ENCODE assay signal across 7 cellular contexts in the genomic region with DNA sequence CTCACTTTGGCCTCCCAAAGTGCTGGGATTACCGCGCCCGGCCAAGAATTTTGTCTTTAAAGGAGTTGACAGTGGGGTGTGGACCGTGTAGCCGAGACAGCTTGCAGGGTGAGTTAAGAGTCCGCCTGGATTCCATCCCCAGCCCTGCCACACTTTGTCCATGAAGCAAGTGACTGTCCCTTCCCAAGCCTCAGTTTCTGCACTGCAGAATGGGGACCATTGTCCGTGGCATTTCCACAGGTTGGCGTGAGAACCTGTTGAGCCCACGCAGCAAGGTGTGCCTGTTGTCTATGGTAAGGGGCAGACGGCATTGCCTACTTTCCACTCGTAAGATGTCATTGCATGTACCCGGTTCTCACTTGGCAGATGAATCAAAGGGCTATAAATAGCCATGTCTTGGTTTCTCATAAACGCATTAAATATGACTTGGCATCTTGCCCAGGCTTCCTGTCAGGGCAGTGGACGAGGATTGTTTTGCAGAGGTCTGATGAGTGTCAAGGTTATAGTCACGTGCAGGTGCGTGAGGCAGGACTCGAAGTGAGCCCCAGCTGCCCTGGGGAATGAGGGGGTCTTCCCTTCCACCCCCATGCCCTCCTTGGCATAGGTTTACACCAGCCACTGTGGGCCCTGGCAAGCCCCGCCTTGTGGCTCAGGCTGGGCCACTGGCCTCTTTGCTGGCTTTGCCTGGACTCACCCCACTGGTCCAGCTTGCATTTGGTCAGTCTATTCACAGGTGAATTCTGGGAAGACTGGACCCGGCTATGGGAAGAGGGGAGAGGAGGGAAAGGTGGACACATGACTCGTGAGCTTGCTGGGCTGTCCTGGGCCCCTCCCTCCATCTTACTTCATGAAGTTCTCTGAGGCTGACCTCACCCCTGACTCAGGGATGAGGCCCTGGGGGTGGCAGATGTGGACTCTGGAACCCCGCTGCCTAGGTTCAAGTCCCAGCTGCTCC. TPM values are rescaled to one million over a fixed set of nuclear protein-coding genes. Genes with fewer than 3 reads are reported as not detected.
A peak's percentile ranks its signal among the peaks of the same experiment; 100 is the strongest.
DNase-seq lines count a peak whose midpoint lies in the region; ATAC-seq and TF ChIP-seq lines count a peak whose summit lies in the region.

No MANE protein-coding gene starts in this region.

- H3K36me3 Mint-ChIP-seq in WTC11, result peaks cover 6% of the 10 kb centered on the region; the same call in 1 of the 2 replicates

- no peak overlapping the region for H3K4me3 Mint-ChIP-seq in WTC11

- ATAC-seq in GM18870 (IDR thresholded peaks at IDR 0.05; ENCODE audit: unreplicated experiment) (peak; percentile 63), WTC11 (no peak)

- peak overlapping the region in 20 of 21 experiments; percentile 16 to 94 (median 76) for H3K27ac ChIP-seq in skin epidermis

- DNase-seq in HT1080 (ENCODE audit: low read depth), result peak; percentile 84
- DNase-seq in OCI-M1 (lab: John Stamatoyannopoulos, UW), result peak; percentile 88
- DNase-seq in activated T-cell treated with anti-CD3 and anti-CD28 coated beads, Interleukin-2, amount 50 U/mL, for 48 hours, result peak; percentile 78 to 79
- peak; percentile 52 to 80 for DNase-seq in foreskin fibroblast
- DNase-seq in WTC11 (ENCODE audit: low spot score), result no peak

- peaks cover 18% of the 10 kb centered on the region for H3K9me3 Mint-ChIP-seq in WTC11

- no peak overlapping the region for H3K27ac Mint-ChIP-seq in WTC11

- H3K4me1 Mint-ChIP-seq in WTC11, result peaks cover 14% of the 10 kb centered on the region

- H3K27me3 Mint-ChIP-seq in WTC11 (ENCODE audit: low read depth), result peaks cover 2% of the 10 kb centered on the region; the same call in 1 of the 2 replicates

- CTCF ChIA-PET in WTC11 (lab: Charles Lee), result interaction anchor here (0.7 kb wide), 1 partner anchor 11 kb away, joined by 3 read pairs; no protein-coding TSS in a partner anchor

- TF ChIP-seq CTCF in foreskin fibroblast (IDR thresholded peaks at IDR 0.05; ENCODE audit: low read depth, low read length) (no peak), WTC11 (IDR thresholded peaks at IDR 0.05) (no peak)

- H3K4me3 ChIP-seq in foreskin fibroblast (ENCODE audit: low read depth in 1 of 2, low read length in 2 of 2) (no peak overlapping the region), skin epidermis (no peak overlapping the region)

- POLR2A ChIA-PET in WTC11 (lab: Charles Lee), result no interaction called here

TF ChIP-seq in WTC11, 78 proteins besides CTCF, POLR2A, EP300 and RAD21:
- TF ChIP-seq GTF2I (CRISPR knock-in tag; conservative IDR thresholded peaks at IDR 0.05), result no peak
- TF ChIP-seq MYBL2 (CRISPR knock-in tag; IDR thresholded peaks at IDR 0.05), result no peak
- no peak for TF ChIP-seq ZNF671 (CRISPR knock-in tag; IDR thresholded peaks at IDR 0.05)
- TF ChIP-seq, protein P1, sequence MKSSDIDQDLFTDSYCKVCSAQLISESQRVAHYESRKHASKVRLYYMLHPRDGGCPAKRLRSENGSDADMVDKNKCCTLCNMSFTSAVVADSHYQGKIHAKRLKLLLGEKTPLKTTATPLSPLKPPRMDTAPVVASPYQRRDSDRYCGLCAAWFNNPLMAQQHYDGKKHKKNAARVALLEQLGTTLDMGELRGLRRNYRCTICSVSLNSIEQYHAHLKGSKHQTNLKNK (CRISPR knock-in tag; IDR thresholded peaks at IDR 0.05), result no peak
- TF ChIP-seq, protein P2, sequence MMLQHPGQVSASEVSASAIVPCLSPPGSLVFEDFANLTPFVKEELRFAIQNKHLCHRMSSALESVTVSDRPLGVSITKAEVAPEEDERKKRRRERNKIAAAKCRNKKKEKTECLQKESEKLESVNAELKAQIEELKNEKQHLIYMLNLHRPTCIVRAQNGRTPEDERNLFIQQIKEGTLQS (CRISPR knock-in tag; conservative IDR thresholded peaks at IDR 0.05), result no peak
- TF ChIP-seq IRF2 (CRISPR knock-in tag; IDR thresholded peaks at IDR 0.05; ENCODE audit: borderline replicate concordance, low read depth), result no peak

RNA-seq across cellular contexts. Expression of a gene that starts 14.6 kb away (rescaled TPM):
- not detected in 2 replicates for total RNA-seq in HT1080 (2014; rRNA removed; shearing (Covaris generic))
- polyA plus RNA-seq in HT1080 (2015; cell fraction: cytosol; rRNA removed), result not detected in 2 replicates
- polyA plus RNA-seq in HT1080 (2015; cell fraction: nucleus; rRNA removed), result not detected in 2 replicates
- 0.16 to 0.20 TPM in 2 of 3 replicates, not detected in the other for total RNA-seq in WTC11 (2021)

RNA-seq across cellular contexts. Expression of a gene that starts 34.8 kb away (rescaled TPM):
- total RNA-seq in HT1080 (2014; rRNA removed; shearing (Covaris generic)), result 0.23 and 1.3 TPM in 2 replicates
- 0.55 and 0.85 TPM in 2 replicates for polyA plus RNA-seq in HT1080 (2015; cell fraction: cytosol; rRNA removed)
- not detected in 2 replicates for polyA plus RNA-seq in HT1080 (2015; cell fraction: nucleus; rRNA removed)
- 126 to 132 TPM (median 130 TPM) in 3 replicates for total RNA-seq in WTC11 (2021)

RNA-seq across cellular contexts. Expression of a gene that starts 54.8 kb away (rescaled TPM):
- total RNA-seq in HT1080 (2014; rRNA removed; shearing (Covaris generic)), result 106 and 129 TPM in 2 replicates
- 102 and 106 TPM in 2 replicates for polyA plus RNA-seq in HT1080 (2015; cell fraction: cytosol; rRNA removed)
- polyA plus RNA-seq in HT1080 (2015; cell fraction: nucleus; rRNA removed), result 68.1 and 82.6 TPM in 2 replicates
- 109 to 127 TPM (median 120 TPM) in 3 replicates for total RNA-seq in WTC11 (2021)

RNA-seq across cellular contexts. Expression of a gene that starts 59.4 kb away (rescaled TPM):
- 255 and 385 TPM in 2 replicates for total RNA-seq in HT1080 (2014; rRNA removed; shearing (Covaris generic))
- polyA plus RNA-seq in HT1080 (2015; cell fraction: cytosol; rRNA removed), result 302 and 334 TPM in 2 replicates
- polyA plus RNA-seq in HT1080 (2015; cell fraction: nucleus; rRNA removed), result 169 and 187 TPM in 2 replicates
- total RNA-seq in WTC11 (2021), result 114 to 135 TPM (median 128 TPM) in 3 replicates

Comparison
In these comparisons a context has a peak if more than half of its experiments do, and no peak if none do; other contexts are left out.
1. RNA of a gene that starts 34.8 kb away (total RNA-seq): 126 to 132 TPM in WTC11; 0.23 to 1.3 TPM in HT1080; every median in the first group is over 10 times any median in the second.